ENCODE assay signal across 25 cellular contexts in the genomic region with DNA sequence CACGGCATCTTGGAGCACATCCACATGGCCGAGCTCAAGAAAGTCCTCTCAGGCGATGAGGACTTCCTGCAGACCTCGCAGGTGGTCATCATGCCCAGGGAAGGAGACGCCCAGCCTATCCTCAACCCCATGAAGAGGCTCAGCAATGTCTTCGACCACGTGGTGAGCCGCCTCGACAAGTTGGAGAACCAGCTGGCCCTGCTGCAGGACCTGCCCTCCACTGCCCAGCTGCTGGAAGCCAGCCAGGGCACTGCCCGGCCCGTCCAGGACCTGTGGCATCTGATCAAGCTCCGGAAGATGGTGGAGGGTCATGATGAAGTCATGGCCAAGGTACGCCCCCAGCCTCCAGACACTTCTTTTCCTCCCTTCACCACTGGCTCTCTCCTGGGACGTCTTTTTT. TPM values are rescaled to one million over a fixed set of nuclear protein-coding genes. Genes with fewer than 3 reads are reported as not detected.
"Had no signal": no experiment of that assay in that cellular context is flagged by ENCODE, and none has a peak within 500 bp of the region (broad histone marks: within the 10 kb centered on the region; RNA-seq: fewer than 3 reads in every experiment).

No MANE protein-coding gene starts in this region.

- H3K9me3 ChIP-seq: esophagus squamous epithelium, left ventricle myocardium inferior, mucosa of descending colon, prostate gland, sigmoid colon, tibial artery had no signal

- H3K27me3 ChIP-seq: sigmoid colon had no signal

- DNase-seq: activated CD4-positive, alpha-beta T cell treated with anti-CD3 and anti-CD28 coated beads for 4 hours; activated CD4-positive, alpha-beta T cell treated with anti-CD3 and anti-CD28 coated beads, Interleukin-2, amount 50 U/mL, for 4 hours; activated naive CD4-positive, alpha-beta T cell; activated T-cell treated with anti-CD3 and anti-CD28 coated beads for 4 hours; activated T-cell treated with anti-CD3 and anti-CD28 coated beads, Interleukin-2, amount 50 U/mL, for 72 hours; anterior cingulate cortex; endodermal cell; esophagus squamous epithelium; foreskin melanocyte; left ventricle myocardium inferior; mucosa of descending colon; retina; sigmoid colon; small intestine; stimulated activated CD4-positive, alpha-beta T cell treated with anti-CD3 and anti-CD28 coated beads, Interleukin-4, amount 100 ng/mL, for 24 hours; stimulated activated naive CD8-positive, alpha-beta T cell treated with anti-CD3 and anti-CD28 coated beads, Interleukin-15, amount 100 ng/mL, for 72 hours; T-helper 9 cell; tibial artery had no signal

- H3K4me1 ChIP-seq: esophagus squamous epithelium, left ventricle myocardium inferior, prostate gland, sigmoid colon, tibial artery had no signal

- H3K36me3 ChIP-seq: esophagus squamous epithelium, left ventricle myocardium inferior, prostate gland, sigmoid colon, tibial artery had no signal

- H3K4me3 ChIP-seq: esophagus squamous epithelium, left ventricle myocardium inferior, mucosa of descending colon, prostate gland, sigmoid colon, tibial artery had no signal

- H3K27ac ChIP-seq: esophagus squamous epithelium, left ventricle myocardium inferior, prostate gland, sigmoid colon, tibial artery, VCaP had no signal

- ATAC-seq: activated T-cell treated with anti-CD3 and anti-CD28 coated beads, Interleukin-2, amount 50 U/mL, for 72 hours; mucosa of descending colon; natural killer cell treated with Interleukin-12 subunit alpha and Interleukin-12 subunit beta and Interleukin-15 and Interleukin-18, amount 100 ng/mL, for 72 hours; stimulated activated memory B cell treated with anti-CD40 and anti-IgM and Interleukin-4, amounts not matched to agents 10 μg/mL and 1 μg/mL and 100 μg/mL, for 72 hours; stimulated activated naive CD8-positive, alpha-beta T cell treated with anti-CD3 and anti-CD28 coated beads, Interleukin-15, amount 100 ng/mL, for 72 hours had no signal

RNA-seq across cellular contexts. Expression of a gene that starts 0.4 kb away (rescaled TPM):
- total RNA-seq: bronchial epithelial cell; lung microvascular endothelial cell; mucosa of descending colon; natural killer cell treated with Interleukin-12 subunit alpha and Interleukin-12 subunit beta and Interleukin-15 and Interleukin-18, amount 100 ng/mL, for 72 hours; ureter had no signal
